In the genomic region with DNA sequence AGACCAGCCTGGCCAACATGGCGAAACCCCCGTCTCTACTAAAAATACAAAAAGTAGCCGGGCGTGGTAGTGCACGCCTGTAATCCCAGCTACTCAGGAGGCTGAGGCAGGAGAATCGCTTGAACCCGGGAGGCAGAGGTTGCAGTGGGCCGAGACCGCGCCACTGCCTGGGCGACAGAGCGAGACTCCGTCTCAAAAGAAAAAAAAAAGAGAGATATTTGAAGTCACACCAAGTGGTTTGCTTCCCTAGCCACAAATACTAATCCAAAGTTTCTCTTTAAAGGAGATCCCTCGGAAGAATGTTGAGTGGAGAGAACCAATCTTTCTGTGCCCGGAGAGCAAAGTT, we compare ENCODE assay signal across 10 cellular contexts. TPM values are rescaled to one million over a fixed set of nuclear protein-coding genes. Genes with fewer than 3 reads are reported as not detected.
DNase-seq lines count a peak whose midpoint lies in the region; ATAC-seq and TF ChIP-seq lines count a peak whose summit lies in the region.
"Not testable (repeated sequence)": the region's sequence is repeated elsewhere in the genome, so short reads cannot be mapped to it uniquely, and the experiment has no call there.
"Had no signal": no experiment of that assay in that cellular context is flagged by ENCODE, and none has a peak within 500 bp of the region (broad histone marks: within the 10 kb centered on the region; RNA-seq: fewer than 3 reads in every experiment).

No MANE protein-coding gene starts in this region.

- not testable (repeated sequence) for TF ChIP-seq POLR2A in breast epithelium (IDR thresholded peaks at IDR 0.05)

- H3K4me2 ChIP-seq in MM.1S (ENCODE audit: low read depth, low read length): peak overlapping the region; percentile 99
- peak overlapping the region; percentile 88 for H3K4me2 ChIP-seq in parathyroid adenoma (ENCODE audit: low read length)

- not testable (repeated sequence) for H3K4me1 ChIP-seq in CD8-positive, alpha-beta T cell (ENCODE audit: insufficient read depth, low read length); MM.1S (ENCODE audit: low read length); breast epithelium; lung (ENCODE audit: control insufficient read depth in 2 of 2, insufficient read depth in 2 of 2, low read length in 2 of 2); parathyroid adenoma
- H3K4me1 ChIP-seq in tibial artery: peaks cover 0 to 13% (median 6%) of the 10 kb centered on the region in 4 donors

- peak overlapping the region; percentile 100 for H2AFZ ChIP-seq in MM.1S (ENCODE audit: low read length)
- H2AFZ ChIP-seq in parathyroid adenoma: peak overlapping the region; percentile 85

- TF ChIP-seq CTCF in CD8-positive, alpha-beta T cell (IDR thresholded peaks at IDR 0.05); MM.1S (IDR thresholded peaks at IDR 0.05; ENCODE audit: low read length); breast epithelium (IDR thresholded peaks at IDR 0.05); fibroblast of villous mesenchyme (IDR thresholded peaks at IDR 0.05; ENCODE audit: insufficient read depth, low read depth, low read length); lung (IDR thresholded peaks at IDR 0.05; ENCODE audit: control extremely low read depth, extremely low read depth); parathyroid adenoma (IDR thresholded peaks at IDR 0.05); tibial artery (IDR thresholded peaks at IDR 0.05): not testable (repeated sequence)

- CTCF ChIA-PET in CD8-positive, alpha-beta T cell (lab: Charles Lee); activated CD4-positive, alpha-beta memory T cell treated with anti-CD3 and anti-CD28 coated beads for 36 hours (lab: Charles Lee): not testable (repeated sequence)

- peaks cover 12% of the 10 kb centered on the region for H3K4me1 Mint-ChIP-seq in CD8-positive, alpha-beta T cell (ENCODE audit: low read depth)
- H3K4me1 Mint-ChIP-seq in activated CD4-positive, alpha-beta memory T cell treated with anti-CD3 and anti-CD28 coated beads for 36 hours (ENCODE audit: low read depth): not testable (repeated sequence)

- not testable (repeated sequence) for ATAC-seq in CD8-positive, alpha-beta T cell; lung (ENCODE audit: insufficient read depth, low FRiP score)

- not testable (repeated sequence) for DNase-seq in CD8-positive, alpha-beta T cell; MM.1S; activated CD4-positive, alpha-beta memory T cell treated with anti-CD3 and anti-CD28 coated beads for 36 hours; breast epithelium (ENCODE audit: low spot score in 2 of 2); fibroblast of villous mesenchyme (ENCODE audit: low read depth); lung (ENCODE audit: low spot score); tibial artery

- POLR2A ChIA-PET in CD8-positive, alpha-beta T cell (lab: Charles Lee); activated CD4-positive, alpha-beta memory T cell treated with anti-CD3 and anti-CD28 coated beads for 36 hours (lab: Charles Lee): not testable (repeated sequence)

- not testable (repeated sequence) for H3K9me2 ChIP-seq in MM.1S (replicated peaks; ENCODE audit: insufficient read depth, low read length)

- H3K36me3 ChIP-seq in CD8-positive, alpha-beta T cell (ENCODE audit: insufficient read depth, low read length); MM.1S (replicated peaks; ENCODE audit: insufficient read depth, low read length); breast epithelium; lung (ENCODE audit: control insufficient read depth in 2 of 2, insufficient read depth in 2 of 2, low read length in 2 of 2); parathyroid adenoma (ENCODE audit: control insufficient read depth, insufficient read depth, low read length); tibial artery: not testable (repeated sequence)

- H3K9me3 ChIP-seq in CD8-positive, alpha-beta T cell (ENCODE audit: low read length); MM.1S (replicated peaks; ENCODE audit: insufficient read depth, low read length); breast epithelium; lung (ENCODE audit: control insufficient read depth in 2 of 2, insufficient read depth in 1 of 2, low read length in 1 of 2); parathyroid adenoma (ENCODE audit: control insufficient read depth, low read length); tibial artery: not testable (repeated sequence)

- H3K9me3 Mint-ChIP-seq in CD8-positive, alpha-beta T cell; activated CD4-positive, alpha-beta memory T cell treated with anti-CD3 and anti-CD28 coated beads for 36 hours: not testable (repeated sequence)

- peak overlapping the region; percentile 84 for H3K4me3 ChIP-seq in CD8-positive, alpha-beta T cell (ENCODE audit: low read depth, low read length)
- H3K4me3 ChIP-seq in MM.1S (ENCODE audit: low read length) (peak overlapping the region; percentile 99), breast epithelium (peak overlapping the region; percentile 69 to 95 (median 89)), fibroblast of villous mesenchyme (ENCODE audit: low read depth, low read length) (peak overlapping the region; percentile 93), lung (peak overlapping the region; percentile 67), parathyroid adenoma (ENCODE audit: low read depth, low read length) (peak overlapping the region; percentile 91), tibial artery (peak overlapping the region; percentile 58 to 88)

- intact Hi-C loops in CD8-positive, alpha-beta T cell (cut with DNase I, micrococcal nuclease): loop anchor here in 1 of 2 experiments (1.0 kb wide), 1 partner anchor 115 kb away; the partner anchor contains the start of gene TICRR
- intact Hi-C loops in activated CD4-positive, alpha-beta memory T cell treated with anti-CD3 and anti-CD28 coated beads for 36 hours (cut with micrococcal nuclease); breast epithelium (cut with DNase I; ENCODE audit: low total_unique reads); tibial artery (cut with DNase I; ENCODE audit: low total_unique reads): not testable (repeated sequence)

- H4K20me1 ChIP-seq in MM.1S (ENCODE audit: insufficient read depth, low read length): not testable (repeated sequence)

- H3K9ac ChIP-seq in MM.1S (ENCODE audit: low read length): peak overlapping the region; percentile 56; the same call in 1 of the 2 replicates
- not testable (repeated sequence) for H3K9ac ChIP-seq in parathyroid adenoma

- H3F3A ChIP-seq in MM.1S (ENCODE audit: insufficient read depth, low read length): not testable (repeated sequence)

- H3K36me3 Mint-ChIP-seq in CD8-positive, alpha-beta T cell: peaks cover 11% of the 10 kb centered on the region
- not testable (repeated sequence) for H3K36me3 Mint-ChIP-seq in activated CD4-positive, alpha-beta memory T cell treated with anti-CD3 and anti-CD28 coated beads for 36 hours

- peak overlapping the region; percentile 88 for H3K4me3 Mint-ChIP-seq in CD8-positive, alpha-beta T cell
- H3K4me3 Mint-ChIP-seq in activated CD4-positive, alpha-beta memory T cell treated with anti-CD3 and anti-CD28 coated beads for 36 hours: peak overlapping the region; percentile 86

- peak overlapping the region; percentile 82 for H3K27ac Mint-ChIP-seq in CD8-positive, alpha-beta T cell
- H3K27ac Mint-ChIP-seq in activated CD4-positive, alpha-beta memory T cell treated with anti-CD3 and anti-CD28 coated beads for 36 hours: not testable (repeated sequence)

- not testable (repeated sequence) for H3K27me3 Mint-ChIP-seq in CD8-positive, alpha-beta T cell (ENCODE audit: low read depth); activated CD4-positive, alpha-beta memory T cell treated with anti-CD3 and anti-CD28 coated beads for 36 hours

- H3K27ac ChIP-seq in CD8-positive, alpha-beta T cell (ENCODE audit: low read depth, low read length): peak overlapping the region; percentile 19
- H3K27ac ChIP-seq in MM.1S (ENCODE audit: low read length); parathyroid adenoma: not testable (repeated sequence)
- peak overlapping the region; percentile 86 to 88 for H3K27ac ChIP-seq in breast epithelium
- peak overlapping the region; percentile 48 to 64 for H3K27ac ChIP-seq in lung (ENCODE audit: low read depth in 1 of 2, low read length in 1 of 2)
- H3K27ac ChIP-seq in tibial artery: peak overlapping the region; percentile 27 to 69

- 49 to 62% methylated on average over 15 of the region's 15 CpGs for WGBS in lung, 2 donors

- not testable (repeated sequence) for H3K27me3 ChIP-seq in CD8-positive, alpha-beta T cell (ENCODE audit: insufficient read depth, low read length); MM.1S (replicated peaks; ENCODE audit: insufficient read depth, low read length); breast epithelium; lung (ENCODE audit: control insufficient read depth, insufficient read depth); parathyroid adenoma (ENCODE audit: control insufficient read depth, insufficient read depth, low read length); tibial artery

- H3K79me2 ChIP-seq in MM.1S (ENCODE audit: low read length); parathyroid adenoma: not testable (repeated sequence)

RNA-seq across cellular contexts. Expression of gene PEX11A, which starts 0.7 kb away (rescaled TPM):
- total RNA-seq in CD8-positive, alpha-beta T cell: not detected
- total RNA-seq in activated CD4-positive, alpha-beta memory T cell treated with anti-CD3 and anti-CD28 coated beads for 36 hours: 1 to 10 TPM; 2.9 to 3.1 TPM
- total RNA-seq in breast epithelium (10 to 100 TPM; 42.3 to 64.2 (median 46.1) TPM), fibroblast of villous mesenchyme (3.9 and 8.2 TPM in 2 replicates), lung (1 to 10 TPM; 5.6 to 7.9 TPM)
- polyA plus RNA-seq in lung: 1 to 10 TPM; 5.6 to 6.5 TPM

RNA-seq across cellular contexts. Expression of gene WDR93, which starts 0.7 kb away (rescaled TPM):
- not detected for total RNA-seq in CD8-positive, alpha-beta T cell
- not detected for total RNA-seq in activated CD4-positive, alpha-beta memory T cell treated with anti-CD3 and anti-CD28 coated beads for 36 hours
- total RNA-seq in breast epithelium (1 to 10 TPM in 1 of 3 donors, under 1 TPM in 2; 0.80 to 1.0 (median 0.98) TPM), fibroblast of villous mesenchyme (under 0.01 TPM in 1 of 2 replicates, not detected in the other), lung (1 to 10 TPM; 3.0 to 3.8 TPM)
- 1 to 10 TPM in 1 of 2 donors, under 1 TPM in 1; 0.95 to 1.4 TPM for polyA plus RNA-seq in lung
- total RNA-seq: M059J; T-helper 1 cell treated with Interleukin-12 subunit alpha and Interleukin-12 subunit beta and Interleukin-4 antibody, amounts not matched to agents 30 ng/mL and 1 ng/mL, for 36 hours had no signal

RNA-seq across cellular contexts. Expression of gene PLIN1, which starts 10.7 kb away (rescaled TPM):
- total RNA-seq in CD8-positive, alpha-beta T cell: not detected
- under 1 TPM; 0.17 to 0.31 TPM for total RNA-seq in activated CD4-positive, alpha-beta memory T cell treated with anti-CD3 and anti-CD28 coated beads for 36 hours
- total RNA-seq in breast epithelium (1,000 to 10,000 TPM in 1 of 3 donors, 100 to 1,000 TPM in 2; 114 to 2,292 (median 132) TPM), fibroblast of villous mesenchyme (under 0.01 and 0.43 TPM in 2 replicates), lung (under 1 TPM; 0.43 to 0.55 TPM)
- polyA plus RNA-seq in lung: under 1 TPM; 0.21 to 0.47 TPM
- total RNA-seq: T-helper 1 cell treated with Interleukin-12 subunit alpha and Interleukin-12 subunit beta and Interleukin-4 antibody, amounts not matched to agents 30 ng/mL and 1 ng/mL, for 36 hours had no signal

RNA-seq across cellular contexts. Expression of gene KIF7, which starts 34.6 kb away (rescaled TPM):
- under 1 TPM; 0.39 to 0.54 TPM for total RNA-seq in CD8-positive, alpha-beta T cell
- total RNA-seq in activated CD4-positive, alpha-beta memory T cell treated with anti-CD3 and anti-CD28 coated beads for 36 hours: under 1 TPM; 0.92 to 0.95 TPM
- total RNA-seq in breast epithelium: 10 to 100 TPM; 10.1 to 14.4 (median 10.5) TPM
- total RNA-seq in fibroblast of villous mesenchyme: 12.2 and 13.4 TPM in 2 replicates
- 1 to 10 TPM; 3.5 to 6.5 TPM for total RNA-seq in lung
- 1 to 10 TPM; 1.3 to 1.8 TPM for polyA plus RNA-seq in lung

Comparison
In these comparisons a context has a peak if more than half of its experiments do, and no peak if none do; other contexts are left out.
1. RNA of gene PLIN1, which starts 10.7 kb away (total RNA-seq): 114 to 2,292 TPM in breast epithelium; 0.43 to 0.55 TPM in lung, under 0.01 to 0.43 TPM in fibroblast of villous mesenchyme, 0.17 to 0.31 TPM in activated CD4-positive, alpha-beta memory T cell treated with anti-CD3 and anti-CD28 coated beads for 36 hours and not detected in CD8-positive, alpha-beta T cell; every median in the first group is over 10 times any median in the second.
2. Peak in every context shown above with its lines, with median percentiles within 50 percentile points of each other: H3K4me3 ChIP-seq.